In genomic region chr1:48498096-48498791, GRCh38 we compare ENCODE assay signal across 8 cellular contexts. TPM values are rescaled to one million over a fixed set of nuclear protein-coding genes. Genes with fewer than 3 reads are reported as not detected.
A peak's percentile ranks its signal among the peaks of the same experiment; 100 is the strongest.
DNase-seq lines count a peak whose midpoint lies in the region; ATAC-seq and TF ChIP-seq lines count a peak whose summit lies in the region.

No MANE protein-coding gene starts in this region.

- ATAC-seq in GM18873 (IDR thresholded peaks at IDR 0.05; ENCODE audit: low FRiP score, unreplicated experiment) (peak; percentile 53), HG03159 (IDR thresholded peaks at IDR 0.05; ENCODE audit: unreplicated experiment) (peak; percentile 90), left lobe of liver (peak; percentile 97)

- DNase-seq in AG09319 (ENCODE audit: extremely low read depth, low read depth) (peak; percentile 28), NCI-H345 (lab: John Stamatoyannopoulos, UW) (peak; percentile 71), cerebellum (ENCODE audit: low spot score) (peak; percentile 39), left lobe of liver (ENCODE audit: low spot score) (peak; percentile 76)
- DNase-seq in activated CD4-positive, CD25-positive, alpha-beta regulatory T cell treated with anti-CD3 and anti-CD28 coated beads, Interleukin-2, amount 50 U/mL, for 72 hours: peak; percentile 68
- peak; percentile 68 for DNase-seq in stimulated activated CD4-positive, alpha-beta T cell treated with anti-CD3 and anti-CD28 coated beads, Interleukin-4, amount 100 ng/mL, for 48 hours (ENCODE audit: low read depth in 2 of 2)

- TF ChIP-seq CTCF in AG09319 (IDR thresholded peaks at IDR 0.05; ENCODE audit: low read depth, low read length): peak; percentile 99

RNA-seq across cellular contexts. Expression of gene SPATA6, which starts 26.2 kb away (rescaled TPM):
- total RNA-seq in cerebellum: 66.4 TPM
- total RNA-seq in left lobe of liver: 7.5 TPM

Comparison
In these comparisons a context has a peak if more than half of its experiments do, and no peak if none do; other contexts are left out.
1. Peak in every context shown above with its lines: DNase-seq and ATAC-seq.